ENCODE assay signal across 8 cellular contexts in genomic region chr1:167454929-167455785, GRCh38.
DNase-seq lines count a peak whose midpoint lies in the region; ATAC-seq and TF ChIP-seq lines count a peak whose summit lies in the region.

No MANE protein-coding gene starts in this region.

- H3K36me3 ChIP-seq in HUES6 (ENCODE audit: control insufficient read depth, insufficient read depth, low read length) (no peaks in the 10 kb centered on the region), SK-N-SH (replicated peaks in 1 of 2; ENCODE audit: control insufficient read depth in 1 of 2, insufficient read depth in 2 of 2, low read length in 1 of 2) (no peaks in the 10 kb centered on the region), cardiac muscle cell (no peaks in the 10 kb centered on the region), trophoblast cell (ENCODE audit: control insufficient read depth in 1 of 2, insufficient read depth in 2 of 2, low read length in 2 of 2) (no peaks in the 10 kb centered on the region), urinary bladder (ENCODE audit: insufficient read depth) (no peaks in the 10 kb centered on the region)

- peak overlapping the region; percentile 10 for H3K9ac ChIP-seq in HUES6 (ENCODE audit: low read length)
- H3K9ac ChIP-seq in SK-N-SH, result peak overlapping the region; percentile 71
- peak overlapping the region; percentile 64 for H3K9ac ChIP-seq in trophoblast cell (ENCODE audit: low read length)

- no peak overlapping the region for H2BK12ac ChIP-seq in trophoblast cell (ENCODE audit: low read length)

- peak overlapping the region; percentile 19 for H4K91ac ChIP-seq in trophoblast cell (ENCODE audit: low read depth, low read length)

- no peak overlapping the region for H3K4ac ChIP-seq in trophoblast cell (ENCODE audit: low read depth, low read length)

- no peaks in the 10 kb centered on the region for H3K9me2 ChIP-seq in SK-N-SH

- H3K27me3 ChIP-seq in HUES6 (ENCODE audit: control insufficient read depth, insufficient read depth, low read length) (peaks cover 39% of the 10 kb centered on the region), SK-N-SH (ENCODE audit: insufficient read depth) (peaks cover 6% of the 10 kb centered on the region; the same call in 1 of the 2 replicates), cardiac muscle cell (no peaks in the 10 kb centered on the region), trophoblast cell (ENCODE audit: insufficient read depth, low read length) (peaks cover 7% of the 10 kb centered on the region)

- H3K27ac ChIP-seq in HUES6 (ENCODE audit: low read depth, low read length), result no peak overlapping the region
- H3K27ac ChIP-seq in SK-N-SH (ENCODE audit: low read depth in 2 of 2, low read length in 1 of 2), result peak overlapping the region in 1 of 2 experiments; percentile 45; a peak in 1 of 4 replicates
- H3K27ac ChIP-seq in cardiac muscle cell, result peak overlapping the region; percentile 41
- no peak overlapping the region for H3K27ac ChIP-seq in trophoblast cell (ENCODE audit: low read depth, low read length)
- peak overlapping the region; percentile 60 for H3K27ac ChIP-seq in urinary bladder (ENCODE audit: low read depth)

- no peak overlapping the region for H2BK120ac ChIP-seq in trophoblast cell (ENCODE audit: insufficient read depth, low read length, poor library complexity)

- POLR2A ChIA-PET in SK-N-SH (lab: Yijun Ruan, JAX), result interaction anchor here (0.5 to 1.5 kb wide), 5 partner anchors 11 to 480 kb away, joined by 3 to 4 read pairs (median 3); no protein-coding TSS in a partner anchor

- H4K8ac ChIP-seq in trophoblast cell (ENCODE audit: low read depth, low read length), result peak overlapping the region; percentile 3

- H3K79me2 ChIP-seq in SK-N-SH (ENCODE audit: insufficient read depth) (no peaks in the 10 kb centered on the region), trophoblast cell (ENCODE audit: control insufficient read depth, insufficient read depth, low read length, poor library complexity) (no peaks in the 10 kb centered on the region)

- TF ChIP-seq CTCF in GM20000 (IDR thresholded peaks at IDR 0.05; ENCODE audit: extremely low read depth, missing control alignments), result no peak
- TF ChIP-seq CTCF in SK-N-SH (IDR thresholded peaks at IDR 0.05), result no peak
- TF ChIP-seq CTCF in cardiac muscle cell (IDR thresholded peaks at IDR 0.05; ENCODE audit: low read depth, low read length), result no peak

- no peaks in the 10 kb centered on the region for H4K20me1 ChIP-seq in SK-N-SH (ENCODE audit: insufficient read depth)

- peak overlapping the region; percentile 9 for H4K12ac ChIP-seq in trophoblast cell (ENCODE audit: low read depth, low read length)

- peaks cover 2% of the 10 kb centered on the region for H3K79me1 ChIP-seq in trophoblast cell (ENCODE audit: low read length)

- peak overlapping the region in 1 of 2 donors; percentile 81 for H3K27ac Mint-ChIP-seq in activated naive CD4-positive, alpha-beta T cell treated with anti-CD3 and anti-CD28 coated beads, Interleukin-2, amount 50 U/mL, for 72 hours

- H3K4me1 ChIP-seq in HUES6 (ENCODE audit: control insufficient read depth, insufficient read depth, low read length) (peaks cover 26% of the 10 kb centered on the region; the same call in 1 of the 2 replicates), SK-N-SH (ENCODE audit: control insufficient read depth in 1 of 2, insufficient read depth in 2 of 2, low read depth in 1 of 2, low read length in 1 of 2) (peaks cover 0 to 8% of the 10 kb centered on the region in 2 experiments; a peak in 1 of 4 replicates), cardiac muscle cell (ENCODE audit: low read depth) (peaks cover 14% of the 10 kb centered on the region), trophoblast cell (ENCODE audit: control insufficient read depth in 1 of 2, insufficient read depth in 2 of 2, low read length in 2 of 2) (peaks cover 0 to 3% of the 10 kb centered on the region in 2 experiments), urinary bladder (ENCODE audit: insufficient read depth) (no peaks in the 10 kb centered on the region)

- H3K9me3 ChIP-seq in HUES6 (ENCODE audit: control insufficient read depth, insufficient read depth, low read depth, low read length) (no peaks in the 10 kb centered on the region), SK-N-SH (no peaks in the 10 kb centered on the region), cardiac muscle cell (ENCODE audit: low read depth) (no peaks in the 10 kb centered on the region), trophoblast cell (ENCODE audit: insufficient read depth, low read depth, low read length) (no peaks in the 10 kb centered on the region)

- peak; percentile 57 for ATAC-seq in activated naive CD4-positive, alpha-beta T cell treated with anti-CD3 and anti-CD28 coated beads, Interleukin-2, amount 50 U/mL, for 72 hours

- H3K23ac ChIP-seq in trophoblast cell (ENCODE audit: low read length), result no peak overlapping the region

- no peaks in the 10 kb centered on the region for H3K9me3 Mint-ChIP-seq in activated naive CD4-positive, alpha-beta T cell treated with anti-CD3 and anti-CD28 coated beads, Interleukin-2, amount 50 U/mL, for 72 hours

- CTCF ChIA-PET in SK-N-SH (lab: Yijun Ruan, JAX), result interaction anchor here (1.0 to 5.5 kb wide), 12 partner anchors 10 to 545 kb away, joined by 3 to 45 read pairs (median 4); no protein-coding TSS in a partner anchor

- TF ChIP-seq EP300 in SK-N-SH (IDR thresholded peaks at IDR 0.05; ENCODE audit: borderline replicate concordance in 1 of 2, low read depth in 1 of 2, low read length in 1 of 2), result no peak

- no peak overlapping the region for H2AK5ac ChIP-seq in trophoblast cell (ENCODE audit: low read length)

- H2BK5ac ChIP-seq in trophoblast cell (ENCODE audit: low read depth, low read length, poor library complexity), result no peak overlapping the region

- H3K4me3 ChIP-seq in HUES6 (ENCODE audit: low read depth, low read length) (peak overlapping the region; percentile 68), SK-N-SH (ENCODE audit: low read depth in 2 of 2, low read length in 1 of 2) (peak overlapping the region; percentile 62 to 87), cardiac muscle cell (peak overlapping the region; percentile 39), trophoblast cell (ENCODE audit: low read depth, low read length) (peak overlapping the region; percentile 79), urinary bladder (ENCODE audit: low read depth, low read length) (peak overlapping the region; percentile 81)

- H3K4me2 ChIP-seq in SK-N-SH (peak overlapping the region; percentile 98), trophoblast cell (ENCODE audit: low read length) (peak overlapping the region; percentile 99)

- peak; percentile 28 for DNase-seq in COLO829 (ENCODE audit: low spot score)
- DNase-seq in GM20000 (ENCODE audit: low spot score), result peak; percentile 77
- peak; percentile 87 for DNase-seq in SK-N-SH
- DNase-seq in activated naive CD4-positive, alpha-beta T cell treated with anti-CD3 and anti-CD28 coated beads, Interleukin-2, amount 50 U/mL, for 72 hours (ENCODE audit: low spot score in 2 of 2), result peak; percentile 67 to 81
- peak; percentile 34 to 61 for DNase-seq in cardiac muscle cell (ENCODE audit: low read depth in 1 of 2, low spot score in 1 of 2)
- DNase-seq in trophoblast cell, result peak; percentile 26 to 61

- no peaks in the 10 kb centered on the region for H3F3A ChIP-seq in SK-N-SH (replicated peaks; ENCODE audit: insufficient read depth)

- TF ChIP-seq RAD21 in SK-N-SH (IDR thresholded peaks at IDR 0.05; ENCODE audit: low read length), result no peak

- peak overlapping the region; percentile 3 for H3K18ac ChIP-seq in trophoblast cell (ENCODE audit: low read length)

- WGBS in SK-N-SH (ENCODE audit: low lambda C conversion rate), result 2% methylated on average over 12 of the region's 83 CpGs
- WGBS in trophoblast cell (ENCODE audit: extremely low coverage, insufficient coverage, insufficient read length), result no CpG with 5 or more reads among the region's 83 CpGs
- WGBS in urinary bladder, result under 1% methylated on average over 83 of the region's 83 CpGs

- peak overlapping the region; percentile 6 for H3K14ac ChIP-seq in trophoblast cell (ENCODE audit: low read length)

- H3K36me3 Mint-ChIP-seq in activated naive CD4-positive, alpha-beta T cell treated with anti-CD3 and anti-CD28 coated beads, Interleukin-2, amount 50 U/mL, for 72 hours, result peaks cover 0 to 4% of the 10 kb centered on the region in 2 donors

- H2AFZ ChIP-seq in SK-N-SH (ENCODE audit: low read depth) (peak overlapping the region; percentile 97), trophoblast cell (ENCODE audit: insufficient read depth, low read length, poor library complexity) (peak overlapping the region; percentile 19)

TF ChIP-seq in SK-N-SH, 30 proteins besides CTCF, POLR2A, EP300 and RAD21:
- peak; percentile 12 for TF ChIP-seq MXI1 (IDR thresholded peaks at IDR 0.05; ENCODE audit: low read depth, low read length)
- TF ChIP-seq GATA2 (CRISPR knock-in tag; IDR thresholded peaks at IDR 0.05), result peak; percentile 48; the same call in 1 of the 2 replicates
- no peak for TF ChIP-seq SMC3 (IDR thresholded peaks at IDR 0.05; ENCODE audit: low read depth, low read length)

Comparison
In these comparisons a context has a peak if more than half of its experiments do, and no peak if none do; other contexts are left out.
1. DNase-seq: peak in every context shown above with its lines; median percentile 87 in SK-N-SH; 77 in GM20000; 74 in activated naive CD4-positive, alpha-beta T cell treated with anti-CD3 and anti-CD28 coated beads, Interleukin-2, amount 50 U/mL, for 72 hours; 48 in cardiac muscle cell; 44 in trophoblast cell; 28 in COLO829.
2. H3K27ac ChIP-seq: peak in cardiac muscle cell (single experiment) and urinary bladder (single experiment); none in HUES6 (single experiment) and trophoblast cell (single experiment).
3. H3K9ac ChIP-seq: peak in every context shown above with its lines; median percentile 71 in SK-N-SH; 64 in trophoblast cell; 10 in HUES6.
4. Peak in every context shown above with its lines, with median percentiles within 50 percentile points of each other: H3K4me3 ChIP-seq.